In the genomic region with DNA sequence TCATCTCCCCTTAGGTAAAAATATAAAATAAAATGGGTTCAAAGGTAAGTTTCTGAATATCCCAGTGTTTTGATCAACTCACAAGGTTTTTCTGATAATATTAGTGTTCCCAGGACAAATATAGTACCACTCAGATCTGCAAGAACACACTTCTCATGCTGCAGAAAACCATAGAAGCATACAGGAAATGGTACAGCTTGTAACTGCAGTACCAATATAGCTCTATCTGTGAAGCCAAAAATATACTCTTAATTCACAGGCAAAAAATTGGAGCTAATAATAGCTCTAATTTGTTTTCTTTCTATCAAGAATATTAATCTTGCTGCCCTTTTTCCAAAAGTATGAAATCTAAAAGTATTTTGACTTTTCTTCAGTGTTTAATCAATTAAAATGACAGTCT, we compare ENCODE assay signal across 24 cellular contexts.
"Had no signal": no experiment of that assay in that cellular context is flagged by ENCODE, and none has a peak within 500 bp of the region (broad histone marks: within the 10 kb centered on the region; RNA-seq: fewer than 3 reads in every experiment).

No MANE protein-coding gene starts in this region.

- H3K9ac ChIP-seq: neural progenitor cell had no signal

- H3K4me3 ChIP-seq: colonic mucosa, mucosa of descending colon, neural progenitor cell, thyroid gland, uterus had no signal

- H3K27ac ChIP-seq: colonic mucosa, neural progenitor cell, thyroid gland had no signal

- H3K27me3 ChIP-seq: colonic mucosa, neural progenitor cell, thyroid gland, uterus had no signal

- DNase-seq: activated CD4-positive, alpha-beta memory T cell treated with anti-CD3 and anti-CD28 coated beads for 36 hours; activated CD4-positive, alpha-beta T cell treated with anti-CD3 and anti-CD28 coated beads for 4 hours; activated naive CD4-positive, alpha-beta T cell; activated naive CD8-positive, alpha-beta T cell treated with anti-CD3 and anti-CD28 coated beads for 36 hours; activated T-cell treated with anti-CD3 and anti-CD28 coated beads for 4 hours; amygdala; central memory CD4-positive, alpha-beta T cell; colonic mucosa; erythroblast; head of caudate nucleus; immature natural killer cell; kidney glomerular epithelial cell; mesenchymal stem cell; mucosa of descending colon; naive thymus-derived CD4-positive, alpha-beta T cell; stimulated activated CD4-positive, alpha-beta T cell treated with anti-CD3 and anti-CD28 coated beads, Interleukin-12 subunit alpha, Interleukin-12 subunit beta, amount 100 ng/mL, for 4 hours; stimulated activated CD4-positive, alpha-beta T cell treated with anti-CD3 and anti-CD28 coated beads, Interleukin-1b, Interleukin-23, amount 100 ng/mL, for 48 hours; stimulated activated CD8-positive, alpha-beta memory T cell treated with anti-CD3 and anti-CD28 coated beads, Interleukin-4, amount 100 ng/mL, for 48 hours; stimulated activated naive CD4-positive, alpha-beta T cell; thyroid gland; uterus had no signal

- H3K4me2 ChIP-seq: neural progenitor cell had no signal

- ATAC-seq: activated T-helper 17 cell treated with anti-CD3 and anti-CD28 coated beads, Interleukin-2, amount 50 U/mL, for 72 hours; mucosa of descending colon; naive thymus-derived CD4-positive, alpha-beta T cell; WTC11 had no signal

- H3K4me1 ChIP-seq: colonic mucosa, neural progenitor cell, thyroid gland, uterus had no signal

- H3K9me3 ChIP-seq: colonic mucosa, mucosa of descending colon, thyroid gland, uterus had no signal

- H2AFZ ChIP-seq: neural progenitor cell had no signal

- H3K36me3 ChIP-seq: uterus had no signal
